33 cellular contexts compared by ENCODE assay signal in the genomic region with DNA sequence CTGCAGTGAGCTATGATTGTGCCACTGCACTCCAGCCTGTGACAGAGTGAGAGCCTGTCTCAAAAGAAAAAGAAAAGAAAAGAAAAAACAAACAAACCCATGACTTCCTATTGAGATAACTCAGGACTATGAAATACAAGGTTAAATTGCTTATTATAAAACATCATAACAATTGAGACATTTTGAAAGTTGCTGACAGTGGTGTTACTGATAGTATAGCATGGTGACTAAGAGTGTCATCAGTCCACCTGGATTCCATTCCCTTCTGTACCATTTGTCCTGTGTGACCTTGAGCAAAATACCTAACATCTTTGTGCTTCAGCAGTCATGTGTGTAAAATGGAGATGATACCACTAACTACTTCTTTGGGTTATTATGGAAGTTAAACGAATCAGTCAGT.
"Had no signal": no experiment of that assay in that cellular context is flagged by ENCODE, and none has a peak within 500 bp of the region (broad histone marks: within the 10 kb centered on the region; RNA-seq: fewer than 3 reads in every experiment).

No MANE protein-coding gene starts in this region.

- H3K9me3 Mint-ChIP-seq: activated CD4-positive, alpha-beta memory T cell treated with anti-CD3 and anti-CD28 coated beads, Interleukin-2, amount 10 ng/mL, durations not matched to agents 7 days and 5 days; activated naive CD4-positive, alpha-beta T cell treated with anti-CD3 and anti-CD28 coated beads, Interleukin-2, amount 10 ng/mL, durations not matched to agents 7 days and 5 days; activated naive CD8-positive, alpha-beta T cell treated with anti-CD3 and anti-CD28 coated beads, Interleukin-2, amount 50 U/mL, for 24 hours; brain had no signal

- H3K27me3 Mint-ChIP-seq: activated naive CD4-positive, alpha-beta T cell treated with anti-CD3 and anti-CD28 coated beads, Interleukin-2, amount 10 ng/mL, durations not matched to agents 7 days and 5 days; activated naive CD8-positive, alpha-beta T cell treated with anti-CD3 and anti-CD28 coated beads, Interleukin-2, amount 50 U/mL, for 24 hours had no signal

- H3K36me3 ChIP-seq: SJCRH30, WERI-Rb-1 had no signal

- H3K36me3 Mint-ChIP-seq: activated CD8-positive, alpha-beta memory T cell treated with anti-CD3 and anti-CD28 coated beads, Interleukin-2, amount 10 ng/mL, durations not matched to agents 7 days and 5 days; activated naive CD4-positive, alpha-beta T cell treated with anti-CD3 and anti-CD28 coated beads, Interleukin-2, amount 10 ng/mL, durations not matched to agents 7 days and 5 days; activated naive CD8-positive, alpha-beta T cell; brain had no signal

- H3K4me3 Mint-ChIP-seq: activated CD4-positive, alpha-beta memory T cell treated with anti-CD3 and anti-CD28 coated beads, Interleukin-2, amount 10 ng/mL, durations not matched to agents 7 days and 5 days; activated CD8-positive, alpha-beta memory T cell treated with anti-CD3 and anti-CD28 coated beads, Interleukin-2, amount 10 ng/mL, durations not matched to agents 7 days and 5 days; activated naive CD4-positive, alpha-beta T cell treated with anti-CD3 and anti-CD28 coated beads, Interleukin-2, amount 10 ng/mL, durations not matched to agents 7 days and 5 days; activated naive CD8-positive, alpha-beta T cell; activated naive CD8-positive, alpha-beta T cell treated with anti-CD3 and anti-CD28 coated beads, Interleukin-2, amount 50 U/mL, for 24 hours; brain had no signal

- H3K27ac Mint-ChIP-seq: activated CD4-positive, alpha-beta memory T cell treated with anti-CD3 and anti-CD28 coated beads, Interleukin-2, amount 10 ng/mL, durations not matched to agents 7 days and 5 days; activated CD8-positive, alpha-beta memory T cell treated with anti-CD3 and anti-CD28 coated beads, Interleukin-2, amount 10 ng/mL, durations not matched to agents 7 days and 5 days; activated naive CD4-positive, alpha-beta T cell treated with anti-CD3 and anti-CD28 coated beads, Interleukin-2, amount 10 ng/mL, durations not matched to agents 7 days and 5 days; activated naive CD8-positive, alpha-beta T cell; activated naive CD8-positive, alpha-beta T cell treated with anti-CD3 and anti-CD28 coated beads, Interleukin-2, amount 50 U/mL, for 24 hours; brain had no signal

- H3K27ac ChIP-seq: SJCRH30, SK-N-MC, WERI-Rb-1 had no signal

- H3K27me3 ChIP-seq: SJCRH30 had no signal

- H3K4me3 ChIP-seq: SJCRH30, SK-N-MC had no signal

- H3K4me1 Mint-ChIP-seq: activated CD4-positive, alpha-beta memory T cell treated with anti-CD3 and anti-CD28 coated beads, Interleukin-2, amount 10 ng/mL, durations not matched to agents 7 days and 5 days; activated CD8-positive, alpha-beta memory T cell treated with anti-CD3 and anti-CD28 coated beads, Interleukin-2, amount 10 ng/mL, durations not matched to agents 7 days and 5 days; activated naive CD4-positive, alpha-beta T cell treated with anti-CD3 and anti-CD28 coated beads, Interleukin-2, amount 10 ng/mL, durations not matched to agents 7 days and 5 days; activated naive CD8-positive, alpha-beta T cell treated with anti-CD3 and anti-CD28 coated beads, Interleukin-2, amount 50 U/mL, for 24 hours had no signal

- H3K9me3 ChIP-seq: SJCRH30 had no signal

- H3K4me1 ChIP-seq: SJCRH30 had no signal

- ATAC-seq: activated CD8-positive, alpha-beta memory T cell treated with anti-CD3 and anti-CD28 coated beads, Interleukin-2, amount 10 ng/mL, durations not matched to agents 7 days and 5 days; activated naive CD8-positive, alpha-beta T cell treated with anti-CD3 and anti-CD28 coated beads, Interleukin-2, amount 50 U/mL, for 24 hours; Panc1 had no signal

- DNase-seq: activated CD4-positive, alpha-beta memory T cell treated with anti-CD3 and anti-CD28 coated beads, Interleukin-2, amount 10 ng/mL, durations not matched to agents 7 days and 5 days; activated CD4-positive, alpha-beta T cell treated with anti-CD3 and anti-CD28 coated beads for 1 hour; activated CD4-positive, alpha-beta T cell treated with anti-CD3 and anti-CD28 coated beads for 48 hours; activated CD4-positive, CD25-positive, alpha-beta regulatory T cell; activated CD8-positive, alpha-beta memory T cell treated with anti-CD3 and anti-CD28 coated beads for 24 hours; activated CD8-positive, alpha-beta memory T cell treated with anti-CD3 and anti-CD28 coated beads, Interleukin-2, amount 10 ng/mL, durations not matched to agents 7 days and 5 days; activated CD8-positive, alpha-beta memory T cell treated with anti-CD3 and anti-CD28 coated beads, Interleukin-2, amount 50 U/mL, for 48 hours; activated effector memory CD4-positive, alpha-beta T cell treated with Interleukin-2 at 50 U/mL for 16 hours; activated naive CD4-positive, alpha-beta T cell treated with anti-CD3 and anti-CD28 coated beads, Interleukin-2, amount 10 ng/mL, durations not matched to agents 7 days and 5 days; activated naive CD8-positive, alpha-beta T cell treated with anti-CD3 and anti-CD28 coated beads, Interleukin-2, amount 50 U/mL, for 24 hours; activated T-cell treated with anti-CD3 and anti-CD28 coated beads, Interleukin-2, amount 50 U/mL, for 48 hours; anterior cingulate cortex; caudate nucleus; NCI-H1048; NCI-H1105 treated with DMSO at 0.1 percent for 48 hours; NCI-H1436 treated with DMSO at 0.1 percent for 48 hours; NCI-H187; NCI-H2029 treated with DMSO at 0.1 percent for 48 hours; NCI-H2107; NCI-H2171; NCI-H2227 treated with DMSO at 0.1 percent for 48 hours; NCI-H446; NCI-H524; NCI-H69; NCI-H82; SHP77; SJCRH30; T1000; WERI-Rb-1 had no signal
